15 cellular contexts compared by ENCODE assay signal in genomic region chr12:104348283-104348993, GRCh38. TPM values are rescaled to one million over a fixed set of nuclear protein-coding genes. Genes with fewer than 3 reads are reported as not detected.
DNase-seq lines count a peak whose midpoint lies in the region; ATAC-seq and TF ChIP-seq lines count a peak whose summit lies in the region.
"Had no signal": no experiment of that assay in that cellular context is flagged by ENCODE, and none has a peak within 500 bp of the region (broad histone marks: within the 10 kb centered on the region; RNA-seq: fewer than 3 reads in every experiment).

No MANE protein-coding gene starts in this region.

- H2BK12ac ChIP-seq in H9 (ENCODE audit: insufficient read length, low read depth, low read length) = no peak overlapping the region

- H3K4me1 ChIP-seq in H9 (ENCODE audit: insufficient read depth, low read length) (peaks cover 9% of the 10 kb centered on the region), PC-9 (replicated peaks; ENCODE audit: insufficient read depth) (peaks cover 86% of the 10 kb centered on the region)
- H3K4me1 ChIP-seq: BE2C had no signal

- no peak overlapping the region for H3K4me3 Mint-ChIP-seq in activated T-cell treated with anti-CD3 and anti-CD28 coated beads, Interleukin-2, amount 50 U/mL, for 24 hours
- H3K4me3 Mint-ChIP-seq in H9 = no peak overlapping the region
- no peak overlapping the region for H3K4me3 Mint-ChIP-seq in osteocyte (ENCODE audit: unreplicated experiment)
- H3K4me3 Mint-ChIP-seq: CD4-positive, alpha-beta memory T cell; IgD-negative memory B cell had no signal

- H3K4me3 ChIP-seq in PC-9 = no peak overlapping the region
- H3K4me3 ChIP-seq: HAP-1 had no signal

- no peaks in the 10 kb centered on the region for H3K79me1 ChIP-seq in H9 (ENCODE audit: insufficient read depth, low read depth, low read length, poor library complexity, severe bottlenecking)

- H3K27me3 Mint-ChIP-seq in activated T-cell treated with anti-CD3 and anti-CD28 coated beads, Interleukin-2, amount 50 U/mL, for 24 hours = no peaks in the 10 kb centered on the region
- no peaks in the 10 kb centered on the region for H3K27me3 Mint-ChIP-seq in H9 (ENCODE audit: low read depth)
- H3K27me3 Mint-ChIP-seq in osteocyte (ENCODE audit: unreplicated experiment) = no peaks in the 10 kb centered on the region
- H3K27me3 Mint-ChIP-seq: CD4-positive, alpha-beta memory T cell; IgD-negative memory B cell had no signal

- H4K20me1 ChIP-seq in H9 (ENCODE audit: control insufficient read depth, insufficient read depth, insufficient read length) (no peaks in the 10 kb centered on the region), PC-9 (ENCODE audit: insufficient read depth) (peaks cover 100% of the 10 kb centered on the region)

- H3K4me2 ChIP-seq in H9 (ENCODE audit: insufficient read depth, insufficient read length, low read length) (no peak overlapping the region), PC-9 (no peak overlapping the region)

- ATAC-seq in HG02884 (IDR thresholded peaks at IDR 0.05; ENCODE audit: unreplicated experiment) = no peak

- H4K5ac ChIP-seq in H9 (ENCODE audit: insufficient read length, low read depth, low read length) = no peak overlapping the region

- no peaks in the 10 kb centered on the region for H3K23me2 ChIP-seq in H9 (ENCODE audit: insufficient read length, low read depth, low read length, poor library complexity, severe bottlenecking)

- no peaks in the 10 kb centered on the region for H3K4me1 Mint-ChIP-seq in activated T-cell treated with anti-CD3 and anti-CD28 coated beads, Interleukin-2, amount 50 U/mL, for 24 hours (ENCODE audit: low read depth)
- peaks cover 15 to 22% of the 10 kb centered on the region in 2 experiments for H3K4me1 Mint-ChIP-seq in H9
- no peaks in the 10 kb centered on the region for H3K4me1 Mint-ChIP-seq in osteocyte (ENCODE audit: unreplicated experiment)

- BruUV-seq in PC-9 (replicated peaks; lab: Mats Ljungman, UMichigan) = no TSS peak

- no peak overlapping the region for H4K8ac ChIP-seq in H9 (replicated peaks; ENCODE audit: insufficient read length, low read depth, low read length)

- no peak overlapping the region for H3K18ac ChIP-seq in H9 (ENCODE audit: insufficient read length, low read depth, low read length)

- CTCF ChIA-PET in PC-9 (lab: Charles Lee) = interaction anchor here (0.6 kb wide), 1 partner anchor 354 kb away, joined by 3 read pairs; no protein-coding TSS in a partner anchor

- H2AK5ac ChIP-seq in H9 (ENCODE audit: insufficient read length, low read length) = no peak overlapping the region

- peaks cover 90% of the 10 kb centered on the region for H3K36me3 Mint-ChIP-seq in activated T-cell treated with anti-CD3 and anti-CD28 coated beads, Interleukin-2, amount 50 U/mL, for 24 hours (ENCODE audit: low read depth)
- H3K36me3 Mint-ChIP-seq in H9 (ENCODE audit: insufficient read depth in 1 of 3, low read depth in 3 of 3) = peaks cover 9 to 39% (median 38%) of the 10 kb centered on the region in 3 experiments; a peak in 6 of 7 replicates
- H3K36me3 Mint-ChIP-seq in osteocyte (ENCODE audit: unreplicated experiment) = peaks cover 43% of the 10 kb centered on the region

- no peak overlapping the region for H3K4ac ChIP-seq in H9 (ENCODE audit: low read depth, low read length)

- no peak for TF ChIP-seq CTCF in H9 (conservative IDR thresholded peaks at IDR 0.05)
- no peak for TF ChIP-seq CTCF in PC-9 (conservative IDR thresholded peaks at IDR 0.05)
- TF ChIP-seq CTCF in osteocyte (IDR thresholded peaks at IDR 0.05) = no peak

- POLR2A ChIA-PET in PC-9 (lab: Charles Lee; ENCODE audit: unreplicated experiment) = no interaction called here

- no peak overlapping the region for H3K9ac ChIP-seq in H9 (ENCODE audit: extremely low read depth, insufficient read length, low read length)

- H2BK15ac ChIP-seq in H9 (ENCODE audit: low read depth, low read length) = no peak overlapping the region

- no peak overlapping the region; the same call in 1 of the 2 replicates for H3K14ac ChIP-seq in H9 (ENCODE audit: insufficient read depth, low read length)

- no peak overlapping the region for H3K23ac ChIP-seq in H9 (ENCODE audit: insufficient read length, low read depth, low read length)

- H3K27ac ChIP-seq in H9 (ENCODE audit: insufficient read length, low read depth, low read length) = no peak overlapping the region
- H3K27ac ChIP-seq in PC-9 = peak overlapping the region; percentile 60
- H3K27ac ChIP-seq: C4-2B had no signal

- H3K36me3 ChIP-seq in PC-9 (ENCODE audit: low read depth) = peaks cover 95% of the 10 kb centered on the region

- H3K79me2 ChIP-seq in H9 (ENCODE audit: insufficient read depth, low read length) (no peaks in the 10 kb centered on the region), PC-9 (ENCODE audit: low read depth) (peaks cover 74% of the 10 kb centered on the region)

- intact Hi-C loops in PC-9 (cut with micrococcal nuclease; ENCODE audit: unreplicated experiment) = no loop called here

- H3F3A ChIP-seq in PC-9 (ENCODE audit: insufficient read depth, low read depth) = peaks cover 100% of the 10 kb centered on the region

- no peak overlapping the region for H3T11ph ChIP-seq in H9 (ENCODE audit: low read length)

- no peak overlapping the region for H4K91ac ChIP-seq in H9 (ENCODE audit: insufficient read length, low read depth, low read length)

- H2BK120ac ChIP-seq in H9 (ENCODE audit: low read depth, low read length, poor library complexity, severe bottlenecking) = no peak overlapping the region

- peak overlapping the region; percentile 48 for H3K27ac Mint-ChIP-seq in activated T-cell treated with anti-CD3 and anti-CD28 coated beads, Interleukin-2, amount 50 U/mL, for 24 hours
- H3K27ac Mint-ChIP-seq in H9 (peak overlapping the region in 1 of 3 experiments; percentile 19; a peak in 1 of 7 replicates), osteocyte (ENCODE audit: unreplicated experiment) (no peak overlapping the region)
- H3K27ac Mint-ChIP-seq: IgD-negative memory B cell had no signal

- no peaks in the 10 kb centered on the region for H3K27me3 ChIP-seq in H9 (ENCODE audit: insufficient read depth, low read length)
- no peaks in the 10 kb centered on the region for H3K27me3 ChIP-seq in PC-9 (ENCODE audit: insufficient read depth, low read depth)
- H3K27me3 ChIP-seq: BE2C had no signal

- no peak overlapping the region for H2AFZ ChIP-seq in H9 (ENCODE audit: low read length)
- H2AFZ ChIP-seq in PC-9 = no peak overlapping the region

- H3K9me3 Mint-ChIP-seq in activated T-cell treated with anti-CD3 and anti-CD28 coated beads, Interleukin-2, amount 50 U/mL, for 24 hours = no peaks in the 10 kb centered on the region
- no peaks in the 10 kb centered on the region for H3K9me3 Mint-ChIP-seq in H9
- H3K9me3 Mint-ChIP-seq in osteocyte (ENCODE audit: unreplicated experiment) = no peaks in the 10 kb centered on the region
- H3K9me3 Mint-ChIP-seq: CD4-positive, alpha-beta memory T cell; IgD-negative memory B cell had no signal

- WGBS in H9 (ENCODE audit: extremely low coverage, insufficient read length, low lambda C conversion rate) = no CpG with 5 or more reads among the region's 11 CpGs

- H2BK20ac ChIP-seq in H9 (ENCODE audit: low read depth, low read length, poor library complexity, severe bottlenecking) = no peak overlapping the region

- no peak overlapping the region for H3K56ac ChIP-seq in H9 (ENCODE audit: insufficient read length, low read depth, low read length)

- H3K9me2 ChIP-seq in PC-9 (ENCODE audit: insufficient read depth) = no peaks in the 10 kb centered on the region

- no peaks in the 10 kb centered on the region for H3K9me3 ChIP-seq in H9 (ENCODE audit: control insufficient read depth, low read depth, low read length)
- H3K9me3 ChIP-seq in PC-9 (ENCODE audit: insufficient read depth, low read depth) = no peaks in the 10 kb centered on the region
- H3K9me3 ChIP-seq: BE2C, HAP-1 had no signal

- H2BK5ac ChIP-seq in H9 (ENCODE audit: insufficient read length, low read length) = no peak overlapping the region

- DNase-seq in activated T-cell treated with anti-CD3 and anti-CD28 coated beads, Interleukin-2, amount 50 U/mL, for 24 hours = no peak
- DNase-seq in activated T-cell treated with anti-CD3 and anti-CD28 coated beads, Interleukin-2, amount 50 U/mL, for 48 hours = no peak
- DNase-seq in H9 (peak; percentile 24), PC-9 (no peak), osteocyte (ENCODE audit: extremely low spot score, unreplicated experiment) (peak; percentile 56), ecto neural progenitor cell (ENCODE audit: low spot score) (no peak)
- DNase-seq: BE2C; CD4-positive, alpha-beta memory T cell; DMS79 treated with DMSO at 0.1 percent for 48 hours; EL; GOT3 had no signal

RNA-seq across cellular contexts. Expression of gene EID3, which starts 44.9 kb away (rescaled TPM):
- total RNA-seq in H9 (2021) = 1.2 and 1.4 TPM in 2 replicates
- total RNA-seq in PC-9 (2021) = 42.4 and 47.4 TPM in 2 replicates
- total RNA-seq in osteocyte = 2.8 and 3.7 TPM in 2 replicates

Comparison
In these comparisons a context has a peak if more than half of its experiments do, and no peak if none do; other contexts are left out.
1. DNase-seq: peak in H9 (single experiment) and osteocyte (single experiment); none in activated T-cell treated with anti-CD3 and anti-CD28 coated beads, Interleukin-2, amount 50 U/mL, for 24 hours (single experiment), activated T-cell treated with anti-CD3 and anti-CD28 coated beads, Interleukin-2, amount 50 U/mL, for 48 hours (0 of 2), PC-9 (0 of 2) and ecto neural progenitor cell (single experiment).